Comparison of ENCODE assay signal across 20 cellular contexts in the genomic region with DNA sequence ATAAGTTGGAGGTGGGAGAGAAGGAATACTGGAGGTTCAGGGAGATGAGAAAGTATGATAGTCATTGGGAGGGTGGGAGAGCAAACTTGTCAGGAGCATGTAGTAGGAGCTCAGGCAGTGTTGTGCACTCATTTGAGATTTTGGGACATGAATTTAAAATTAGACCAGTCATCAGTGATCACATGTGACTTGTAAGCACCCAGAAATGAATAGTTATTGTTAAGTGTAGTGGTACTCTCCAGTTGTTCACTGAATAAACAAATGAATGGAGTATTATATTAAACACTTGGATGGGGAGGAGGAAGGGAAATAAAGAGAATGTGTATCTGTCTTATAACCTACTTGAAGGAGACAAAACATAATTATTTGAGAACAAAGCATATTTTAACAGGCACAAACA. TPM values are rescaled to one million over a fixed set of nuclear protein-coding genes. Genes with fewer than 3 reads are reported as not detected.
DNase-seq lines count a peak whose midpoint lies in the region; ATAC-seq and TF ChIP-seq lines count a peak whose summit lies in the region.
"Had no signal": no experiment of that assay in that cellular context is flagged by ENCODE, and none has a peak within 500 bp of the region (broad histone marks: within the 10 kb centered on the region; RNA-seq: fewer than 3 reads in every experiment).

No MANE protein-coding gene starts in this region.

- H3K4me3 Mint-ChIP-seq in CD4-positive, CD25-positive, alpha-beta regulatory T cell: peak overlapping the region in 3 of 4 donors; percentile 9 to 99 (median 75)
- peak overlapping the region in 3 of 8 donors; percentile 11 to 47 (median 43) for H3K4me3 Mint-ChIP-seq in CD4-positive, alpha-beta memory T cell
- peak overlapping the region in 4 of 5 experiments; percentile 2 to 68 (median 40) for H3K4me3 Mint-ChIP-seq in brain
- H3K4me3 Mint-ChIP-seq in nephron: peak overlapping the region; percentile 37 to 67 (median 66)
- no peak overlapping the region for H3K4me3 Mint-ChIP-seq in chondrocyte (ENCODE audit: unreplicated experiment)

- POLR2A ChIA-PET in CD4-positive, alpha-beta memory T cell (lab: Charles Lee; ENCODE audit: partially characterized antibody): no interaction called here
- POLR2A ChIA-PET in PC-3 (lab: Charles Lee; ENCODE audit: unreplicated experiment): no interaction called here

- H3F3A ChIP-seq in PC-3 (ENCODE audit: low read length, unreplicated experiment): no peaks in the 10 kb centered on the region

- no peaks in the 10 kb centered on the region for H3K9me2 ChIP-seq in PC-3 (replicated peaks; ENCODE audit: low read length)

- H3K4me3 ChIP-seq in CD4-positive, CD25-positive, alpha-beta regulatory T cell (ENCODE audit: low read depth, low read length): no peak overlapping the region
- H3K4me3 ChIP-seq in CD4-positive, alpha-beta memory T cell (ENCODE audit: low read length in 2 of 2): no peak overlapping the region
- no peak overlapping the region for H3K4me3 ChIP-seq in PC-3 (ENCODE audit: low read length)
- H3K4me3 ChIP-seq: BLaER1, SJSA1 had no signal

- no peak overlapping the region for H3K9ac ChIP-seq in PC-3 (ENCODE audit: low read length)
- H3K9ac ChIP-seq: BLaER1, KMS-11 had no signal

- H3K27ac ChIP-seq in CD4-positive, CD25-positive, alpha-beta regulatory T cell (ENCODE audit: insufficient read depth, low read length, poor library complexity, severe bottlenecking): no peak overlapping the region
- no peak overlapping the region for H3K27ac ChIP-seq in CD4-positive, alpha-beta memory T cell (ENCODE audit: low read depth, low read length)
- H3K27ac ChIP-seq in PC-3 (ENCODE audit: low read length): no peak overlapping the region
- H3K27ac ChIP-seq: BLaER1, KMS-11, SJSA1 had no signal

- peaks cover 3% of the 10 kb centered on the region for H3K36me3 Mint-ChIP-seq in CD4-positive, CD25-positive, alpha-beta regulatory T cell
- H3K36me3 Mint-ChIP-seq in CD4-positive, alpha-beta memory T cell: peaks cover 2 to 18% of the 10 kb centered on the region in 2 donors
- H3K36me3 Mint-ChIP-seq in brain (peaks cover 21% of the 10 kb centered on the region), nephron (ENCODE audit: low read depth) (peaks cover 10% of the 10 kb centered on the region), chondrocyte (ENCODE audit: low read depth) (no peaks in the 10 kb centered on the region)

- H4K20me1 ChIP-seq in PC-3 (ENCODE audit: low read length): no peaks in the 10 kb centered on the region

- peak overlapping the region in 2 of 3 donors; percentile 45 to 81 for H3K27ac Mint-ChIP-seq in CD4-positive, CD25-positive, alpha-beta regulatory T cell
- H3K27ac Mint-ChIP-seq in CD4-positive, alpha-beta memory T cell: peak overlapping the region in 4 of 7 donors; percentile 1 to 68 (median 49)
- no peak overlapping the region for H3K27ac Mint-ChIP-seq in brain
- peak overlapping the region in 1 of 3 experiments; percentile 7 for H3K27ac Mint-ChIP-seq in nephron
- H3K27ac Mint-ChIP-seq in chondrocyte (ENCODE audit: unreplicated experiment): no peak overlapping the region

- BruUV-seq in PC-3 (replicated peaks; lab: Mats Ljungman, UMichigan): no TSS peak

- no peak for DNase-seq in CD4-positive, CD25-positive, alpha-beta regulatory T cell
- DNase-seq in CD4-positive, alpha-beta memory T cell: no peak
- no peak for DNase-seq in NCI-H146 (lab: John Stamatoyannopoulos, UW)
- no peak for DNase-seq in NAMALWA (ENCODE audit: low spot score)
- no peak for DNase-seq in PC-3
- no peak for DNase-seq in chondrocyte (ENCODE audit: low spot score)
- DNase-seq: CD8-positive, alpha-beta memory T cell; IMR-90; NCI-H1105 treated with DMSO at 0.1 percent for 48 hours; NCI-H1694 treated with DMSO at 0.1 percent for 48 hours; NCI-H2081 treated with DMSO at 0.1 percent for 48 hours; NCI-H2171 treated with DMSO at 0.1 percent for 48 hours; NCI-H446; NCI-H526 had no signal

- no peaks in the 10 kb centered on the region for H3K9me3 ChIP-seq in CD4-positive, CD25-positive, alpha-beta regulatory T cell (ENCODE audit: control insufficient read depth in 2 of 2, low read length in 2 of 2)
- H3K9me3 ChIP-seq in CD4-positive, alpha-beta memory T cell (ENCODE audit: control insufficient read depth in 1 of 2, low read length in 2 of 2): no peaks in the 10 kb centered on the region
- H3K9me3 ChIP-seq in PC-3 (ENCODE audit: low read length): no peaks in the 10 kb centered on the region
- H3K9me3 ChIP-seq: BLaER1, SJSA1 had no signal

- H3K27me3 Mint-ChIP-seq in CD4-positive, CD25-positive, alpha-beta regulatory T cell: peaks cover 19% of the 10 kb centered on the region
- peaks cover 0 to 2% of the 10 kb centered on the region in 2 donors for H3K27me3 Mint-ChIP-seq in CD4-positive, alpha-beta memory T cell
- peaks cover 29% of the 10 kb centered on the region for H3K27me3 Mint-ChIP-seq in brain
- no peaks in the 10 kb centered on the region for H3K27me3 Mint-ChIP-seq in nephron (ENCODE audit: low read depth)
- peaks cover 12% of the 10 kb centered on the region for H3K27me3 Mint-ChIP-seq in chondrocyte (ENCODE audit: low read depth)

- TF ChIP-seq CTCF in brain (conservative IDR thresholded peaks at IDR 0.05): no peak
- no peak for TF ChIP-seq CTCF in nephron (IDR thresholded peaks at IDR 0.05; ENCODE audit: unreplicated experiment in 3 of 3)
- TF ChIP-seq CTCF in PC-3 (conservative IDR thresholded peaks at IDR 0.05; ENCODE audit: low read depth, low read length): no peak
- no peak for TF ChIP-seq CTCF in chondrocyte (IDR thresholded peaks at IDR 0.05)

- peaks cover 3% of the 10 kb centered on the region for H3K27me3 ChIP-seq in CD4-positive, CD25-positive, alpha-beta regulatory T cell (ENCODE audit: control insufficient read depth, insufficient read depth, low read length)
- H3K27me3 ChIP-seq in CD4-positive, alpha-beta memory T cell (ENCODE audit: insufficient read depth, low read length): no peaks in the 10 kb centered on the region
- no peaks in the 10 kb centered on the region for H3K27me3 ChIP-seq in PC-3 (ENCODE audit: low read length)
- H3K27me3 ChIP-seq: BLaER1 had no signal

- peaks cover 39% of the 10 kb centered on the region for H3K79me2 ChIP-seq in PC-3 (ENCODE audit: low read length)

- H3K36me3 ChIP-seq in CD4-positive, CD25-positive, alpha-beta regulatory T cell (ENCODE audit: control insufficient read depth, insufficient read depth, low read length): peaks cover 5% of the 10 kb centered on the region
- H3K36me3 ChIP-seq in CD4-positive, alpha-beta memory T cell (ENCODE audit: insufficient read depth, low read length): peaks cover under 1% of the 10 kb centered on the region
- peaks cover 2% of the 10 kb centered on the region; the same call in 1 of the 2 replicates for H3K36me3 ChIP-seq in PC-3 (ENCODE audit: low read depth, low read length)

- CTCF ChIA-PET in CD4-positive, alpha-beta memory T cell (lab: Charles Lee; ENCODE audit: partially characterized antibody): interaction anchor here (1.1 kb wide), 1 partner anchor 11 kb away, joined by 5 read pairs; no protein-coding TSS in a partner anchor
- CTCF ChIA-PET in PC-3 (lab: Charles Lee): no interaction called here

- no peak for ATAC-seq in CD4-positive, CD25-positive, alpha-beta regulatory T cell (ENCODE audit: low read depth in 2 of 2)
- no peak for ATAC-seq in PC-3

- peaks cover 8 to 29% (median 14%) of the 10 kb centered on the region in 4 donors for H3K4me1 Mint-ChIP-seq in CD4-positive, CD25-positive, alpha-beta regulatory T cell
- H3K4me1 Mint-ChIP-seq in CD4-positive, alpha-beta memory T cell: peaks cover 16 to 28% (median 23%) of the 10 kb centered on the region in 4 donors
- H3K4me1 Mint-ChIP-seq in brain (peaks cover 24% of the 10 kb centered on the region), nephron (peaks cover 20% of the 10 kb centered on the region), chondrocyte (ENCODE audit: low read depth) (peaks cover 21% of the 10 kb centered on the region)

- no peak overlapping the region for H3K4me2 ChIP-seq in PC-3 (ENCODE audit: low read length)
- H3K4me2 ChIP-seq: KMS-11 had no signal

- H3K4me1 ChIP-seq in CD4-positive, CD25-positive, alpha-beta regulatory T cell (ENCODE audit: control insufficient read depth, insufficient read depth, low read length, poor library complexity, severe bottlenecking): peaks cover 13% of the 10 kb centered on the region
- H3K4me1 ChIP-seq in CD4-positive, alpha-beta memory T cell (ENCODE audit: insufficient read depth, low read length): peaks cover 17% of the 10 kb centered on the region
- H3K4me1 ChIP-seq in PC-3 (ENCODE audit: insufficient read depth, low read length): peaks cover 12% of the 10 kb centered on the region

- peaks cover 0 to 3% (median 0%) of the 10 kb centered on the region in 7 donors for H3K9me3 Mint-ChIP-seq in CD4-positive, CD25-positive, alpha-beta regulatory T cell
- H3K9me3 Mint-ChIP-seq in CD4-positive, alpha-beta memory T cell: peaks cover 0 to 3% (median 0%) of the 10 kb centered on the region in 8 donors
- H3K9me3 Mint-ChIP-seq in brain: peaks cover 0 to 3% (median 0%) of the 10 kb centered on the region in 5 experiments
- H3K9me3 Mint-ChIP-seq in nephron: no peaks in the 10 kb centered on the region
- no peaks in the 10 kb centered on the region for H3K9me3 Mint-ChIP-seq in chondrocyte (ENCODE audit: low read depth)
- H3K9me3 Mint-ChIP-seq: CD8-positive, alpha-beta memory T cell had no signal

- no peak overlapping the region for H2AFZ ChIP-seq in PC-3 (ENCODE audit: low read length)

- intact Hi-C loops in CD4-positive, alpha-beta memory T cell (cut with micrococcal nuclease): loop anchor here (10.0 kb wide), 1 partner anchor 654 kb away; the partner anchor contains the start of gene DHX8
- intact Hi-C loops in PC-3 (cut with micrococcal nuclease): no loop called here

RNA-seq across cellular contexts. Expression of gene PSME3, which starts 2.2 kb away (rescaled TPM):
- total RNA-seq in CD4-positive, CD25-positive, alpha-beta regulatory T cell: 66.7 TPM
- 100 to 1,000 TPM; 114 to 129 (median 127) TPM for polyA plus RNA-seq in CD4-positive, CD25-positive, alpha-beta regulatory T cell
- 10 to 100 TPM; 65.1 to 69.9 TPM for total RNA-seq in CD4-positive, alpha-beta memory T cell
- 100 to 1,000 TPM; 125 to 171 TPM for polyA plus RNA-seq in CD4-positive, alpha-beta memory T cell
- 137 TPM for polyA plus RNA-seq in brain (ENCODE audit: insufficient read depth, low read depth, low replicate concordance)
- total RNA-seq in PC-3 (2014; rRNA removed): 107 and 123 TPM in 2 replicates
- 99.7 to 117 TPM (median 111 TPM) in 3 replicates for total RNA-seq in chondrocyte

RNA-seq across cellular contexts. Expression of gene BECN1, which starts 6.9 kb away (rescaled TPM):
- total RNA-seq in CD4-positive, CD25-positive, alpha-beta regulatory T cell: 153 TPM
- 100 to 1,000 TPM; 138 to 180 (median 160) TPM for polyA plus RNA-seq in CD4-positive, CD25-positive, alpha-beta regulatory T cell
- 100 to 1,000 TPM; 103 to 104 TPM for total RNA-seq in CD4-positive, alpha-beta memory T cell
- 100 to 1,000 TPM; 135 to 190 TPM for polyA plus RNA-seq in CD4-positive, alpha-beta memory T cell
- 42.7 TPM for polyA plus RNA-seq in brain (ENCODE audit: insufficient read depth, low read depth, low replicate concordance)
- 84.0 and 93.7 TPM in 2 replicates for total RNA-seq in PC-3 (2014; rRNA removed)
- 55.3 to 71.6 TPM (median 60.5 TPM) in 3 replicates for total RNA-seq in chondrocyte

RNA-seq across cellular contexts. Expression of gene AOC2, which starts 13.4 kb away (rescaled TPM):
- 2.3 TPM for total RNA-seq in CD4-positive, CD25-positive, alpha-beta regulatory T cell
- under 1 TPM in 1 of 4 donors, not detected in 3; 0.17 TPM for polyA plus RNA-seq in CD4-positive, CD25-positive, alpha-beta regulatory T cell
- total RNA-seq in CD4-positive, alpha-beta memory T cell: 1 to 10 TPM; 2.7 TPM
- under 1 TPM in 1 of 2 donors, not detected in 1; 0.17 TPM for polyA plus RNA-seq in CD4-positive, alpha-beta memory T cell
- polyA plus RNA-seq in brain (ENCODE audit: insufficient read depth, low read depth, low replicate concordance): 0.31 TPM
- 0.63 and 1.4 TPM in 2 replicates for total RNA-seq in PC-3 (2014; rRNA removed)
- total RNA-seq in chondrocyte: 1.4 to 2.2 TPM (median 1.4 TPM) in 3 replicates

RNA-seq across cellular contexts. Expression of gene AOC3, which starts 20.0 kb away (rescaled TPM):
- total RNA-seq in CD4-positive, CD25-positive, alpha-beta regulatory T cell: 0.49 TPM
- polyA plus RNA-seq in CD4-positive, CD25-positive, alpha-beta regulatory T cell: not detected
- total RNA-seq in CD4-positive, alpha-beta memory T cell: 1 to 10 TPM in 1 of 2 experiments, under 1 TPM in 1; 0.58 to 1.2 TPM
- not detected for polyA plus RNA-seq in CD4-positive, alpha-beta memory T cell
- 1.1 TPM for polyA plus RNA-seq in brain (ENCODE audit: insufficient read depth, low read depth, low replicate concordance)
- total RNA-seq in PC-3 (2014; rRNA removed) (0.26 and 0.35 TPM in 2 replicates), chondrocyte (0.53 to 17.4 TPM (median 15.5 TPM) in 3 replicates)
- total RNA-seq: IMR-90, SJSA1 had no signal
- polyA plus RNA-seq: CD8-positive, alpha-beta memory T cell had no signal

RNA-seq across cellular contexts. Expression of gene CNTD1, which starts 32.3 kb away (rescaled TPM):
- not detected for total RNA-seq in CD4-positive, CD25-positive, alpha-beta regulatory T cell
- under 1 TPM; 0.15 to 0.42 (median 0.28) TPM for polyA plus RNA-seq in CD4-positive, CD25-positive, alpha-beta regulatory T cell
- total RNA-seq in CD4-positive, alpha-beta memory T cell: not detected
- polyA plus RNA-seq in CD4-positive, alpha-beta memory T cell: under 1 TPM; 0.22 to 0.43 TPM
- 0.31 TPM for polyA plus RNA-seq in brain (ENCODE audit: insufficient read depth, low read depth, low replicate concordance)
- not detected in 2 replicates for total RNA-seq in PC-3 (2014; rRNA removed)
- total RNA-seq in chondrocyte: 0.60 TPM in 1 of 3 replicates, not detected in the others
- total RNA-seq: CD8-positive, alpha-beta memory T cell; H1; IMR-90 had no signal
- polyA plus RNA-seq: H1, IMR-90 had no signal

Comparison
In these comparisons a context has a peak if more than half of its experiments do, and no peak if none do; other contexts are left out.
1. H3K27ac Mint-ChIP-seq: peak in CD4-positive, CD25-positive, alpha-beta regulatory T cell (2 of 3) and CD4-positive, alpha-beta memory T cell (4 of 7); none in brain (0 of 5) and chondrocyte (single experiment).